In genomic region chr21:27424601-27425000, GRCh38 we compare ENCODE assay signal across 14 cellular contexts.
DNase-seq lines count a peak whose midpoint lies in the region; ATAC-seq, FAIRE-seq and TF ChIP-seq lines count a peak whose summit lies in the region.
"Had no signal": no experiment of that assay in that cellular context is flagged by ENCODE, and none has a peak within 500 bp of the region (broad histone marks: within the 10 kb centered on the region; RNA-seq: fewer than 3 reads in every experiment).

No MANE protein-coding gene starts in this region.

- H3K4me2 ChIP-seq in astrocyte (ENCODE audit: low read length) = no peak overlapping the region

- H3K79me2 ChIP-seq in astrocyte (ENCODE audit: insufficient read depth, low read length) = no peaks in the 10 kb centered on the region

- H3K27me3 Mint-ChIP-seq in Caco-2 (ENCODE audit: insufficient read depth, unreplicated experiment) = no peaks in the 10 kb centered on the region
- H3K27me3 Mint-ChIP-seq in astrocyte (ENCODE audit: low read depth, unreplicated experiment) = no peaks in the 10 kb centered on the region

- BruUV-seq in Caco-2 (replicated peaks; lab: Mats Ljungman, UMichigan) = no TSS peak

- no peak for TF ChIP-seq EP300 in ovary (IDR thresholded peaks at IDR 0.05)

- CTCF ChIA-PET in Caco-2 (lab: Charles Lee) = no interaction called here

- peak overlapping the region; percentile 92 for H3K27ac Mint-ChIP-seq in Caco-2 (ENCODE audit: unreplicated experiment)
- peak overlapping the region; percentile 98 for H3K27ac Mint-ChIP-seq in astrocyte (ENCODE audit: unreplicated experiment)
- H3K27ac Mint-ChIP-seq: activated naive CD4-positive, alpha-beta T cell treated with anti-CD3 and anti-CD28 coated beads, Interleukin-2, amount 50 U/mL, for 72 hours; immature natural killer cell had no signal

- H3K9me3 ChIP-seq in Caco-2 (0 out of 2 replicates have a peak, but pooled peaks cover 3% of the 10 kb centered on the region), astrocyte (ENCODE audit: insufficient read depth, low read depth, low read length) (no peaks in the 10 kb centered on the region), ovary (no peaks in the 10 kb centered on the region)
- H3K9me3 ChIP-seq: colonic mucosa had no signal

- no peak overlapping the region for H2AFZ ChIP-seq in astrocyte (ENCODE audit: low read depth, low read length)

- H3K27ac ChIP-seq in astrocyte (ENCODE audit: low read depth, low read length) (peak overlapping the region; percentile 68), ovary (no peak overlapping the region)
- H3K27ac ChIP-seq: colonic mucosa had no signal

- no peak overlapping the region for H3K4me3 ChIP-seq in Caco-2 (ENCODE audit: low read depth, low read length)
- H3K4me3 ChIP-seq in astrocyte (ENCODE audit: insufficient read depth, low read depth, low read length) = no peak overlapping the region
- no peak overlapping the region for H3K4me3 ChIP-seq in ovary
- H3K4me3 ChIP-seq: colonic mucosa had no signal

- TF ChIP-seq POLR2A in ovary (IDR thresholded peaks at IDR 0.05) = no peak

- intact Hi-C loops in Caco-2 (cut with micrococcal nuclease; ENCODE audit: unreplicated experiment) = loop anchor here (5.0 kb wide), 1 partner anchor 117 kb away; no protein-coding TSS in a partner anchor
- intact Hi-C loops in ovary (cut with DNase I) = loop anchor here in 1 of 4 donors (2.0 kb wide), 1 partner anchor 54 kb away; no protein-coding TSS in a partner anchor

- no peaks in the 10 kb centered on the region for H4K20me1 ChIP-seq in astrocyte (ENCODE audit: insufficient read depth, low read length)

- no peaks in the 10 kb centered on the region for H3K36me3 Mint-ChIP-seq in Caco-2 (ENCODE audit: insufficient read depth, unreplicated experiment)
- no peaks in the 10 kb centered on the region for H3K36me3 Mint-ChIP-seq in astrocyte (ENCODE audit: low read depth, unreplicated experiment)
- H3K36me3 Mint-ChIP-seq: activated naive CD4-positive, alpha-beta T cell treated with anti-CD3 and anti-CD28 coated beads, Interleukin-2, amount 50 U/mL, for 72 hours had no signal

- no peak for FAIRE-seq in astrocyte (lab: Jason Lieb, UNC)

- DNase-seq in Caco-2 (peak in 1 of 2 experiments; percentile 7), LHCN-M2 (ENCODE audit: low read depth) (peak; percentile 51), astrocyte (ENCODE audit: low read depth) (peak; percentile 9), iris pigment epithelial cell (ENCODE audit: low read depth) (peak; percentile 37), ovary (no peak), GOT3 (lab: John Stamatoyannopoulos, UW) (no peak), retina (no peak)
- DNase-seq: colonic mucosa, immature natural killer cell, NCI-H1092, PC-3, posterior cingulate gyrus had no signal

- no peak for ATAC-seq in HG02759 (IDR thresholded peaks at IDR 0.05; ENCODE audit: unreplicated experiment)
- ATAC-seq: activated naive CD4-positive, alpha-beta T cell treated with anti-CD3 and anti-CD28 coated beads, Interleukin-2, amount 50 U/mL, for 72 hours; PC-3 had no signal

- H3K9me3 Mint-ChIP-seq in Caco-2 (ENCODE audit: unreplicated experiment) (peaks cover 19% of the 10 kb centered on the region), astrocyte (ENCODE audit: unreplicated experiment) (no peaks in the 10 kb centered on the region)

- peak overlapping the region; percentile 52 for H3K4me3 Mint-ChIP-seq in Caco-2 (ENCODE audit: unreplicated experiment)
- H3K4me3 Mint-ChIP-seq in astrocyte (ENCODE audit: unreplicated experiment) = peak overlapping the region; percentile 7
- H3K4me3 Mint-ChIP-seq: immature natural killer cell had no signal

- H3K4me1 ChIP-seq in Caco-2 = peaks cover 31% of the 10 kb centered on the region
- peaks cover 12% of the 10 kb centered on the region for H3K4me1 ChIP-seq in astrocyte (ENCODE audit: insufficient read depth, low read length)
- H3K4me1 ChIP-seq in ovary (ENCODE audit: insufficient read depth) = peaks cover 15% of the 10 kb centered on the region
- H3K4me1 ChIP-seq: colonic mucosa had no signal

- peaks cover 17% of the 10 kb centered on the region for H3K4me1 Mint-ChIP-seq in Caco-2 (ENCODE audit: low read depth, unreplicated experiment)
- peaks cover 40% of the 10 kb centered on the region for H3K4me1 Mint-ChIP-seq in astrocyte (ENCODE audit: low read depth, unreplicated experiment)
- H3K4me1 Mint-ChIP-seq: immature natural killer cell had no signal

- no peak overlapping the region for H3K9ac ChIP-seq in astrocyte (ENCODE audit: low read length)

- WGBS in ovary, 3 donors = 93 to 100% (median 95%) methylated on average over 1 of the region's 1 CpG

- H3K36me3 ChIP-seq in Caco-2 (ENCODE audit: control insufficient read depth, insufficient read depth, low read length) = no peaks in the 10 kb centered on the region
- no peaks in the 10 kb centered on the region for H3K36me3 ChIP-seq in astrocyte (ENCODE audit: insufficient read depth, low read length)
- H3K36me3 ChIP-seq in ovary = no peaks in the 10 kb centered on the region
- H3K36me3 ChIP-seq: colonic mucosa had no signal

- POLR2A ChIA-PET in Caco-2 (lab: Charles Lee) = no interaction called here

- TF ChIP-seq CTCF in Caco-2 (IDR thresholded peaks at IDR 0.05; ENCODE audit: insufficient read depth in 1 of 2, low read depth in 1 of 2, low read length in 1 of 2, severe bottlenecking in 1 of 2, unreplicated experiment in 1 of 2) (no peak), astrocyte (IDR thresholded peaks at IDR 0.05; ENCODE audit: insufficient read depth, low read depth, low read length) (no peak), ovary (IDR thresholded peaks at IDR 0.05) (no peak)

- H3K27me3 ChIP-seq in Caco-2 (replicated peaks; ENCODE audit: control insufficient read depth, insufficient read depth, low read length) (no peaks in the 10 kb centered on the region), astrocyte (ENCODE audit: insufficient read depth, low read length) (no peaks in the 10 kb centered on the region), ovary (no peaks in the 10 kb centered on the region)
- H3K27me3 ChIP-seq: colonic mucosa had no signal

Comparison
In these comparisons a context has a peak if more than half of its experiments do, and no peak if none do; other contexts are left out.
1. DNase-seq: peak in LHCN-M2 (single experiment), astrocyte (single experiment) and iris pigment epithelial cell (single experiment); none in ovary (0 of 5), GOT3 (single experiment) and retina (single experiment).